Comparison of ENCODE assay signal across 11 cellular contexts in the genomic region with DNA sequence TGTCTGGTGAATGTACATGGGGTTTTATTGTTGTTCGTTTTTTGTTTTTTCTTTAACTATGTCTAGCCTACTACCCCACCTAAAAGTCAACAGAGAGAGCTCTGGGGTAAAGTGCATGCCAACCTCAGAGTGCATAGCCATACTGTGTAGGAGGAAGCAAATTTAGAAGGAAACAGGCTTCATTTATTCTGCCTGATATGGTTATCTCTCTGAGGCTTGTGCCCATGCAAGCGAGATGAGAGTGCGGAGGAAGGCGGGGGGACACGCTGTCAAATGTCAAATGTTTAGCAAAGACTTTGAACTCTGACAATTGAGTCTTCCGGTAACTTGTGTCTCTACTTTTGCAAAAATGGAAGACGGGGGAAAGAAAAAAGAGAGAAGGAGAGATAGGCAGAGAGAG.
A peak's percentile ranks its signal among the peaks of the same experiment; 100 is the strongest.
DNase-seq lines count a peak whose midpoint lies in the region; ATAC-seq lines count a peak whose summit lies in the region.
"Had no signal": no experiment of that assay in that cellular context is flagged by ENCODE, and none has a peak within 500 bp of the region (broad histone marks: within the 10 kb centered on the region; RNA-seq: fewer than 3 reads in every experiment).

No MANE protein-coding gene starts in this region.

- peaks cover 0 to 2% (median 0%) of the 10 kb centered on the region in 7 donors for H3K9me3 Mint-ChIP-seq in CD4-positive, CD25-positive, alpha-beta regulatory T cell
- peaks cover 0 to 5% (median under 1%) of the 10 kb centered on the region in 9 donors for H3K9me3 Mint-ChIP-seq in naive thymus-derived CD8-positive, alpha-beta T cell

- peak; percentile 59 to 61 for ATAC-seq in CD4-positive, CD25-positive, alpha-beta regulatory T cell (ENCODE audit: low read depth in 2 of 2)
- peak; percentile 75 to 76 for ATAC-seq in naive thymus-derived CD8-positive, alpha-beta T cell
- ATAC-seq in HG02610 (IDR thresholded peaks at IDR 0.05; ENCODE audit: unreplicated experiment) (no peak), aorta (ENCODE audit: low FRiP score) (no peak)

- H3K27ac ChIP-seq in CD4-positive, CD25-positive, alpha-beta regulatory T cell (ENCODE audit: insufficient read depth, low read length, poor library complexity, severe bottlenecking) = peak overlapping the region; percentile 96
- H3K27ac ChIP-seq in aorta (ENCODE audit: low read depth in 1 of 2, low read length in 2 of 2) = no peak overlapping the region
- H3K27ac ChIP-seq: epithelial cell of prostate had no signal

- DNase-seq in CD4-positive, CD25-positive, alpha-beta regulatory T cell = peak; percentile 32 to 85 (median 74)
- DNase-seq in T follicular helper cell (ENCODE audit: low read depth) (peak; percentile 41), NCI-H1694 (lab: John Stamatoyannopoulos, UW) (no peak), putamen (ENCODE audit: low spot score) (no peak), aorta (no peak)
- DNase-seq in activated effector memory CD4-positive, alpha-beta T cell treated with Interleukin-2 at 50 U/mL for 16 hours = peak; percentile 44
- DNase-seq in naive thymus-derived CD8-positive, alpha-beta T cell = peak; percentile 40 to 91 (median 70)
- DNase-seq: C1 segment of cervical spinal cord, mesenchymal stem cell had no signal

- WGBS in aorta, 2 donors = 57% methylated on average over 7 of the region's 7 CpGs

- POLR2A ChIA-PET in naive thymus-derived CD8-positive, alpha-beta T cell (lab: Charles Lee) = interaction anchor here (0.8 to 15.0 kb wide), 21 partner anchors 10 to 402 kb away, joined by 3 to 252 read pairs (median 16); partner anchors contain the start of gene FLI1

- H3K36me3 Mint-ChIP-seq in CD4-positive, CD25-positive, alpha-beta regulatory T cell = no peaks in the 10 kb centered on the region
- peaks cover 0 to 14% (median 14%) of the 10 kb centered on the region in 3 donors for H3K36me3 Mint-ChIP-seq in naive thymus-derived CD8-positive, alpha-beta T cell

- H3K4me1 ChIP-seq in CD4-positive, CD25-positive, alpha-beta regulatory T cell (ENCODE audit: control insufficient read depth, insufficient read depth, low read length, poor library complexity, severe bottlenecking) = peaks cover 88% of the 10 kb centered on the region
- H3K4me1 ChIP-seq in aorta (ENCODE audit: control insufficient read depth in 1 of 2, insufficient read depth in 2 of 2, low read length in 2 of 2) = peaks cover 0 to 10% of the 10 kb centered on the region in 2 donors

- peak overlapping the region; percentile 83 to 97 (median 96) for H3K4me3 Mint-ChIP-seq in CD4-positive, CD25-positive, alpha-beta regulatory T cell
- H3K4me3 Mint-ChIP-seq in naive thymus-derived CD8-positive, alpha-beta T cell = peak overlapping the region; percentile 86 to 95 (median 92)

- no peaks in the 10 kb centered on the region for H3K36me3 ChIP-seq in CD4-positive, CD25-positive, alpha-beta regulatory T cell (ENCODE audit: control insufficient read depth, insufficient read depth, low read length)
- H3K36me3 ChIP-seq in aorta (ENCODE audit: control insufficient read depth in 1 of 2, insufficient read depth in 2 of 2, low read length in 1 of 2) = no peaks in the 10 kb centered on the region

- H3K9me3 ChIP-seq in CD4-positive, CD25-positive, alpha-beta regulatory T cell (ENCODE audit: control insufficient read depth in 2 of 2, low read length in 2 of 2) = no peaks in the 10 kb centered on the region
- no peaks in the 10 kb centered on the region for H3K9me3 ChIP-seq in aorta (ENCODE audit: control insufficient read depth, low read length)

- H3K27me3 ChIP-seq in CD4-positive, CD25-positive, alpha-beta regulatory T cell (ENCODE audit: control insufficient read depth, insufficient read depth, low read length) = no peaks in the 10 kb centered on the region
- no peaks in the 10 kb centered on the region for H3K27me3 ChIP-seq in aorta (ENCODE audit: control insufficient read depth in 1 of 2, insufficient read depth in 2 of 2, low read length in 1 of 2)

- H3K27ac Mint-ChIP-seq in CD4-positive, CD25-positive, alpha-beta regulatory T cell = peak overlapping the region; percentile 98 to 100 (median 100)
- peak overlapping the region; percentile 98 to 100 (median 100) for H3K27ac Mint-ChIP-seq in naive thymus-derived CD8-positive, alpha-beta T cell

- no peaks in the 10 kb centered on the region for H3K27me3 Mint-ChIP-seq in CD4-positive, CD25-positive, alpha-beta regulatory T cell
- no peaks in the 10 kb centered on the region for H3K27me3 Mint-ChIP-seq in naive thymus-derived CD8-positive, alpha-beta T cell

- peak overlapping the region; percentile 84 for H3K4me3 ChIP-seq in CD4-positive, CD25-positive, alpha-beta regulatory T cell (ENCODE audit: low read depth, low read length)
- no peak overlapping the region for H3K4me3 ChIP-seq in aorta (ENCODE audit: low read length in 2 of 2)

- intact Hi-C loops in aorta (cut with DNase I) = loop anchor here (2.0 to 10.0 kb wide), 10 partner anchors 115 to 535 kb away; no protein-coding TSS in a partner anchor

- H3K4me1 Mint-ChIP-seq in CD4-positive, CD25-positive, alpha-beta regulatory T cell = peaks cover 44 to 95% (median 76%) of the 10 kb centered on the region in 4 donors
- peaks cover 41 to 97% (median 87%) of the 10 kb centered on the region in 4 donors for H3K4me1 Mint-ChIP-seq in naive thymus-derived CD8-positive, alpha-beta T cell

Comparison
In these comparisons a context has a peak if more than half of its experiments do, and no peak if none do; other contexts are left out.
1. ATAC-seq: peak in CD4-positive, CD25-positive, alpha-beta regulatory T cell (2 of 2) and naive thymus-derived CD8-positive, alpha-beta T cell (2 of 2); none in HG02610 (single experiment) and aorta (single experiment).
2. DNase-seq: peak in CD4-positive, CD25-positive, alpha-beta regulatory T cell (3 of 3), T follicular helper cell (single experiment), activated effector memory CD4-positive, alpha-beta T cell treated with Interleukin-2 at 50 U/mL for 16 hours (single experiment) and naive thymus-derived CD8-positive, alpha-beta T cell (10 of 10); none in NCI-H1694 (single experiment), putamen (single experiment) and aorta (0 of 2).